Comparison of ENCODE assay signal across 11 cellular contexts in the genomic region with DNA sequence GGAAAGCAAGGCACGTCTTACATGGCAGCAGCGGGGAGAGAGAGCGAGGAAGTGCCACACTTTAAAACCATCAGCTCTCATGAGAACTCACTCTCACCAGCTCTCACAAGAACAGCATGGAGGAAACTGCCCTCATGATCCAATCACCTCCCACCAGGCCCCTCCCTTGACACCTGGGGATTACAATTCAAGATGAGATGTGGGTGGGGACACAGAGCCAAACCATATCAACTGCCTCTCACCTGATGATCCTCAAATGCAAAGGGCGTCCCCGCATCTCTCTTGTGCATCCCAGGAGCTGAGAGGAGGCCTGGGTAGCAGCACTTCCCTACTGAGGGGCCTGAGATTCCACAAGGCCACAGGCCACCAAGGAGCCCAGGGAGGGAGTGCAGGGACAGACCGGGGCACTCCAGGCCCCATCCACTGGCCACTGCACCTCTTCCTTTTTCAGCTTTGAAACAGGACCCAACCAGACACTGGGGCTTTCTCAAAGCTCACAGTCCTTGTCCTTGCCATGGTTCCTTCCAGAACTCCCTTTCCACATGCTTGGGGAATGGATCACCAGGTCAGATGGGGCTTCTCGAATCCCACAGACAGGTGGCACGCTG. TPM values are rescaled to one million over a fixed set of nuclear protein-coding genes. Genes with fewer than 3 reads are reported as not detected.
DNase-seq lines count a peak whose midpoint lies in the region; ATAC-seq and TF ChIP-seq lines count a peak whose summit lies in the region.
"Had no signal": no experiment of that assay in that cellular context is flagged by ENCODE, and none has a peak within 500 bp of the region (broad histone marks: within the 10 kb centered on the region; RNA-seq: fewer than 3 reads in every experiment).

No MANE protein-coding gene starts in this region.

- WGBS in sigmoid colon, 2 donors, result 82 to 86% methylated on average over 8 of the region's 8 CpGs

- TF ChIP-seq POLR2A in sigmoid colon (IDR thresholded peaks at IDR 0.05), result peak; percentile 5 to 46

- H3K27me3 ChIP-seq in ascending aorta (no peaks in the 10 kb centered on the region), sigmoid colon (no peaks in the 10 kb centered on the region)

- H3K9me3 ChIP-seq in ascending aorta (no peaks in the 10 kb centered on the region), sigmoid colon (peaks cover 0 to 6% (median 0%) of the 10 kb centered on the region in 4 donors)

- H3K9me3 Mint-ChIP-seq in activated T-cell treated with anti-CD3 and anti-CD28 coated beads, Interleukin-2, amount 50 U/mL, for 24 hours, result no peaks in the 10 kb centered on the region
- H3K9me3 Mint-ChIP-seq: activated CD4-positive, alpha-beta memory T cell treated with anti-CD3 and anti-CD28 coated beads, Interleukin-2, amount 10 ng/mL, durations not matched to agents 7 days and 5 days; H9 had no signal

- H3K4me3 Mint-ChIP-seq in activated T-cell treated with anti-CD3 and anti-CD28 coated beads, Interleukin-2, amount 50 U/mL, for 24 hours, result no peak overlapping the region
- H3K4me3 Mint-ChIP-seq: activated CD4-positive, alpha-beta memory T cell treated with anti-CD3 and anti-CD28 coated beads, Interleukin-2, amount 10 ng/mL, durations not matched to agents 7 days and 5 days had no signal

- peak overlapping the region; percentile 80 to 88 for H3K27ac ChIP-seq in ascending aorta
- peak overlapping the region; percentile 74 to 98 (median 96) for H3K27ac ChIP-seq in sigmoid colon

- no peaks in the 10 kb centered on the region for H3K27me3 Mint-ChIP-seq in activated T-cell treated with anti-CD3 and anti-CD28 coated beads, Interleukin-2, amount 50 U/mL, for 24 hours

- H3K4me3 ChIP-seq in ascending aorta, result no peak overlapping the region
- no peak overlapping the region for H3K4me3 ChIP-seq in sigmoid colon

- H3K4me1 Mint-ChIP-seq in activated T-cell treated with anti-CD3 and anti-CD28 coated beads, Interleukin-2, amount 50 U/mL, for 24 hours (ENCODE audit: low read depth), result peaks cover 2% of the 10 kb centered on the region

- TF ChIP-seq CTCF in ascending aorta (IDR thresholded peaks at IDR 0.05), result no peak
- no peak for TF ChIP-seq CTCF in sigmoid colon (IDR thresholded peaks at IDR 0.05)

- no peaks in the 10 kb centered on the region for H3K36me3 Mint-ChIP-seq in activated T-cell treated with anti-CD3 and anti-CD28 coated beads, Interleukin-2, amount 50 U/mL, for 24 hours (ENCODE audit: low read depth)

- H3K27ac Mint-ChIP-seq in activated T-cell treated with anti-CD3 and anti-CD28 coated beads, Interleukin-2, amount 50 U/mL, for 24 hours, result no peak overlapping the region
- H3K27ac Mint-ChIP-seq: activated CD4-positive, alpha-beta memory T cell treated with anti-CD3 and anti-CD28 coated beads, Interleukin-2, amount 10 ng/mL, durations not matched to agents 7 days and 5 days had no signal

- peaks cover 16 to 21% of the 10 kb centered on the region in 2 donors for H3K36me3 ChIP-seq in ascending aorta
- peaks cover 12 to 25% (median 15%) of the 10 kb centered on the region in 4 donors for H3K36me3 ChIP-seq in sigmoid colon

- ATAC-seq in left ventricle myocardium superior, result peak; percentile 15
- ATAC-seq in HG03097 (IDR thresholded peaks at IDR 0.05; ENCODE audit: low FRiP score, unreplicated experiment), result no peak
- no peak for ATAC-seq in stimulated activated naive CD8-positive, alpha-beta T cell treated with anti-CD3 and anti-CD28 coated beads, Interleukin-15, Interleukin-2, amounts not matched to agents 100 U/mL and 50 U/mL, for 24 hours

- no peak for TF ChIP-seq EP300 in sigmoid colon (IDR thresholded peaks at IDR 0.05)

- DNase-seq in AG20443 (ENCODE audit: low spot score) (peak; percentile 46), ascending aorta (ENCODE audit: low spot score in 2 of 2) (peak in 1 of 2 donors; percentile 80), left ventricle myocardium superior (no peak), sigmoid colon (peak; percentile 91), activated gamma-delta T cell treated with Interleukin-2 at 50 U/mL for 16 hours (no peak)
- DNase-seq in activated T-cell treated with anti-CD3 and anti-CD28 coated beads, Interleukin-2, amount 50 U/mL, for 24 hours, result no peak
- no peak for DNase-seq in stimulated activated naive CD8-positive, alpha-beta T cell treated with anti-CD3 and anti-CD28 coated beads, Interleukin-15, Interleukin-2, amounts not matched to agents 100 U/mL and 50 U/mL, for 24 hours

- intact Hi-C loops in ascending aorta (cut with DNase I), result loop anchor here (2.0 kb wide), 1 partner anchor 67 kb away; no protein-coding TSS in a partner anchor
- intact Hi-C loops in left ventricle myocardium superior (cut with micrococcal nuclease), result loop anchor here (2.0 kb wide), 1 partner anchor 51 kb away; no protein-coding TSS in a partner anchor
- intact Hi-C loops in sigmoid colon (cut with DNase I), result loop anchor here (1.0 kb wide), 1 partner anchor 51 kb away; no protein-coding TSS in a partner anchor

- H3K4me1 ChIP-seq in ascending aorta (peaks cover 0 to 6% of the 10 kb centered on the region in 2 donors), sigmoid colon (peaks cover 3 to 41% (median 37%) of the 10 kb centered on the region in 4 donors)

RNA-seq across cellular contexts. Expression of a gene that starts 54.5 kb away (rescaled TPM):
- total RNA-seq in ascending aorta (46.8 TPM), left ventricle myocardium superior (not detected), sigmoid colon (1 to 10 TPM; 3.0 to 9.6 (median 5.6) TPM)
- polyA plus RNA-seq in sigmoid colon, result under 1 TPM in 1 of 3 donors, not detected in 2; 0.82 TPM
- total RNA-seq: activated CD4-positive, alpha-beta memory T cell treated with anti-CD3 and anti-CD28 coated beads, Interleukin-2, amount 10 ng/mL, durations not matched to agents 7 days and 5 days; H9; T-helper 1 cell treated with Interleukin-12 subunit alpha and Interleukin-12 subunit beta and Interleukin-4 antibody, amounts not matched to agents 30 ng/mL and 1 ng/mL, for 36 hours had no signal

Comparison
In these comparisons a context has a peak if more than half of its experiments do, and no peak if none do; other contexts are left out.
1. DNase-seq: peak in AG20443 (single experiment) and sigmoid colon (single experiment); none in left ventricle myocardium superior (single experiment), activated gamma-delta T cell treated with Interleukin-2 at 50 U/mL for 16 hours (single experiment), activated T-cell treated with anti-CD3 and anti-CD28 coated beads, Interleukin-2, amount 50 U/mL, for 24 hours (single experiment) and stimulated activated naive CD8-positive, alpha-beta T cell treated with anti-CD3 and anti-CD28 coated beads, Interleukin-15, Interleukin-2, amounts not matched to agents 100 U/mL and 50 U/mL, for 24 hours (single experiment).